ENCODE assay signal across 8 cellular contexts in the genomic region with DNA sequence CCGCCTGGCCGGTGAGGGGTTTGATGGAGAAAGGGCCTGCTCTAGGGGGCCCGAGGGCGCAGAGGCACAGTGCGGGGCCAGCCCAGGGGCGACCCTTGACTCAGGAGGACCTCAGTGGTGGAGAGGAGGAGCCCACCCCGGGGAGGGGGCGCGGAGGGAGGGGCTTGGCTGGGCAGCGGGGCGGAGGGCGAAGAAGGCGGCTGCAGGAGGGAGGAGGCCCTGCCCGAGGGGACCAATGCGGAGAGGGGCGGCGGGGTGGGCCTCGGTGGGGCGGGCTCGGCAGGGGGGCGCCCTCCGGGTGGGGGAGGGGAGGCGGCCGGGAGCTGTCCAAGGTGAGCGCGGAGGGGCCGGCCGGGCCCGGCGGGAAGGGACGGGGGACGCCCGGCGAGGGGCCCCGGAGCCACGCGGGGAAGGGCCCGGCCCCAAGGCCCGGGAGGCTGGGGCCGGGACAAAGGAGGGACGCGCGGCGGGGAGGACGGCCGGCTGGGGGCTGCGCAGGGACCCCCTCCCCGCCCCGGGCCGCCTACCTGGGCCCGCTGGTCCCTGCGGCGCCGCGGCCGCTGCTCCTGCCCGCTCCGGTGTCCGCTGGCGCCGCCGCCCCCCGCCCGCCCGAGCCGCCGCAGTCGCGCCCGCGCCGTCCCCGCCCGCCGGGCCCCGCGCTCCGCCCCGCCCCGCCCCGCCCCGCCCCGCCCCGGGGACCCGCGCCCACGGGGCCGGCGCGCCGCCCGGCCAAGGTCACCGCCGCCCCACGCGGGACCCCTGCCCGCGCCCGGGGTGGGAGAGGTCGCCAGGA. TPM values are rescaled to one million over a fixed set of nuclear protein-coding genes. Genes with fewer than 3 reads are reported as not detected.
DNase-seq lines count a peak whose midpoint lies in the region; ATAC-seq and TF ChIP-seq lines count a peak whose summit lies in the region.

Gene DIRAS1 (minus strand): TSS at position 596 of the 793 bp plus-strand sequence. CDS start 3,566 bp downstream, outside the sequence.

- DNase-seq in SK-N-SH (peak; percentile 91), astrocyte of the cerebellum (ENCODE audit: low read depth) (no peak), testis (no peak), RKO (ENCODE audit: low spot score) (no peak)

- TF ChIP-seq POLR2A in testis (IDR thresholded peaks at IDR 0.05): no peak

- intact Hi-C loops in testis (cut with DNase I; ENCODE audit: low total_unique reads): no loop called here

- no peaks in the 10 kb centered on the region for H3K79me2 ChIP-seq in SK-N-SH (ENCODE audit: insufficient read depth)

- 3% methylated on average over 23 of the region's 100 CpGs for WGBS in SK-N-SH (ENCODE audit: low lambda C conversion rate)
- 0 to 1% methylated on average over 9 to 57 of the region's 100 CpGs for WGBS in testis, 2 donors

- peak within 1 kb of the TSS in 1 of 2 experiments; percentile 67; a peak in 1 of 4 replicates for H3K27ac ChIP-seq in SK-N-SH (ENCODE audit: low read depth in 2 of 2, low read length in 1 of 2)
- H3K27ac ChIP-seq in iPS-20b (ENCODE audit: low read length): no peak within 1 kb of the TSS
- peak within 1 kb of the TSS; percentile 48 to 82 for H3K27ac ChIP-seq in testis

- POLR2A ChIA-PET in SK-N-SH (lab: Yijun Ruan, JAX): interaction anchor here (1.1 kb wide), 1 partner anchor 293 kb away, joined by 3 read pairs; the partner anchor contains the start of gene TIMM13

- no peaks in the 10 kb centered on the region for H3K27me3 ChIP-seq in SK-N-SH (ENCODE audit: insufficient read depth)
- H3K27me3 ChIP-seq in iPS-20b (ENCODE audit: insufficient read depth, low read length): peaks cover 22% of the 10 kb centered on the region
- no peaks in the 10 kb centered on the region for H3K27me3 ChIP-seq in testis

- TF ChIP-seq CTCF in SK-N-SH (IDR thresholded peaks at IDR 0.05) (no peak), astrocyte of the cerebellum (IDR thresholded peaks at IDR 0.05; ENCODE audit: low read depth, low read length, missing control alignments) (no peak), testis (IDR thresholded peaks at IDR 0.05) (no peak)

- no peaks in the 10 kb centered on the region for H4K20me1 ChIP-seq in SK-N-SH (ENCODE audit: insufficient read depth)

- in situ Hi-C loops in astrocyte of the cerebellum (cut with HindIII; ENCODE audit: low sequenced_read_pairs): no loop called here

- H3K4me3 ChIP-seq in SK-N-SH (ENCODE audit: low read depth in 2 of 2, low read length in 1 of 2) (peak within 1 kb of the TSS; percentile 61 to 69), astrocyte of the cerebellum (ENCODE audit: low read depth, low read length) (peak within 1 kb of the TSS; percentile 40), iPS-20b (ENCODE audit: low read length) (peak within 1 kb of the TSS; percentile 64), testis (peak within 1 kb of the TSS; percentile 42 to 65)

- no peak for TF ChIP-seq RAD21 in SK-N-SH (IDR thresholded peaks at IDR 0.05; ENCODE audit: low read length)

- H3K9me2 ChIP-seq in SK-N-SH: no peaks in the 10 kb centered on the region

- H3K4me2 ChIP-seq in SK-N-SH: peak within 1 kb of the TSS; percentile 85

- no peaks in the 10 kb centered on the region for H3F3A ChIP-seq in SK-N-SH (replicated peaks; ENCODE audit: insufficient read depth)

- H3K9me3 ChIP-seq in SK-N-SH (no peaks in the 10 kb centered on the region), iPS-20b (ENCODE audit: insufficient read depth, low read depth, low read length) (no peaks in the 10 kb centered on the region), testis (no peaks in the 10 kb centered on the region)

- no peak for TF ChIP-seq EP300 in SK-N-SH (IDR thresholded peaks at IDR 0.05; ENCODE audit: borderline replicate concordance in 1 of 2, low read depth in 1 of 2, low read length in 1 of 2)

- H3K4me1 ChIP-seq in SK-N-SH (ENCODE audit: control insufficient read depth in 1 of 2, insufficient read depth in 2 of 2, low read depth in 1 of 2, low read length in 1 of 2) (peaks cover 10 to 15% of the 10 kb centered on the region in 2 experiments; a peak in 3 of 4 replicates), iPS-20b (ENCODE audit: insufficient read depth, low read length) (no peaks in the 10 kb centered on the region), testis (peaks cover 36% of the 10 kb centered on the region)

- CTCF ChIA-PET in SK-N-SH (lab: Yijun Ruan, JAX): interaction anchor here (0.7 to 1.1 kb wide), 2 partner anchors 73 to 316 kb away, joined by 3 to 6 read pairs; no protein-coding TSS in a partner anchor

- H3K36me3 ChIP-seq in SK-N-SH (replicated peaks in 1 of 2; ENCODE audit: control insufficient read depth in 1 of 2, insufficient read depth in 2 of 2, low read length in 1 of 2) (no peaks in the 10 kb centered on the region), iPS-20b (ENCODE audit: insufficient read depth, low read depth, low read length) (no peaks in the 10 kb centered on the region), testis (ENCODE audit: low read depth, missing control alignments) (no peaks in the 10 kb centered on the region)

- no peak for ATAC-seq in SK-N-SH treated with all-trans-retinoic acid at 6 μM for 48 hours
- ATAC-seq in GM19328 (IDR thresholded peaks at IDR 0.05; ENCODE audit: unreplicated experiment): no peak
- ATAC-seq in HG03159 (IDR thresholded peaks at IDR 0.05; ENCODE audit: unreplicated experiment): no peak

- peak within 1 kb of the TSS; percentile 70; the same call in 1 of the 2 replicates for H2AFZ ChIP-seq in SK-N-SH (ENCODE audit: low read depth)

- H3K9ac ChIP-seq in SK-N-SH (peak within 1 kb of the TSS; percentile 39; the same call in 1 of the 2 replicates), iPS-20b (ENCODE audit: low read depth, low read length) (peak within 1 kb of the TSS; percentile 21; the same call in 1 of the 2 replicates)

TF ChIP-seq in SK-N-SH, 30 proteins besides CTCF, POLR2A, EP300 and RAD21:
- no peak for TF ChIP-seq GATA2 (CRISPR knock-in tag; IDR thresholded peaks at IDR 0.05)
- TF ChIP-seq CHD2 (IDR thresholded peaks at IDR 0.05; ENCODE audit: low read length, partially characterized antibody): no peak
- TF ChIP-seq, protein P1, sequence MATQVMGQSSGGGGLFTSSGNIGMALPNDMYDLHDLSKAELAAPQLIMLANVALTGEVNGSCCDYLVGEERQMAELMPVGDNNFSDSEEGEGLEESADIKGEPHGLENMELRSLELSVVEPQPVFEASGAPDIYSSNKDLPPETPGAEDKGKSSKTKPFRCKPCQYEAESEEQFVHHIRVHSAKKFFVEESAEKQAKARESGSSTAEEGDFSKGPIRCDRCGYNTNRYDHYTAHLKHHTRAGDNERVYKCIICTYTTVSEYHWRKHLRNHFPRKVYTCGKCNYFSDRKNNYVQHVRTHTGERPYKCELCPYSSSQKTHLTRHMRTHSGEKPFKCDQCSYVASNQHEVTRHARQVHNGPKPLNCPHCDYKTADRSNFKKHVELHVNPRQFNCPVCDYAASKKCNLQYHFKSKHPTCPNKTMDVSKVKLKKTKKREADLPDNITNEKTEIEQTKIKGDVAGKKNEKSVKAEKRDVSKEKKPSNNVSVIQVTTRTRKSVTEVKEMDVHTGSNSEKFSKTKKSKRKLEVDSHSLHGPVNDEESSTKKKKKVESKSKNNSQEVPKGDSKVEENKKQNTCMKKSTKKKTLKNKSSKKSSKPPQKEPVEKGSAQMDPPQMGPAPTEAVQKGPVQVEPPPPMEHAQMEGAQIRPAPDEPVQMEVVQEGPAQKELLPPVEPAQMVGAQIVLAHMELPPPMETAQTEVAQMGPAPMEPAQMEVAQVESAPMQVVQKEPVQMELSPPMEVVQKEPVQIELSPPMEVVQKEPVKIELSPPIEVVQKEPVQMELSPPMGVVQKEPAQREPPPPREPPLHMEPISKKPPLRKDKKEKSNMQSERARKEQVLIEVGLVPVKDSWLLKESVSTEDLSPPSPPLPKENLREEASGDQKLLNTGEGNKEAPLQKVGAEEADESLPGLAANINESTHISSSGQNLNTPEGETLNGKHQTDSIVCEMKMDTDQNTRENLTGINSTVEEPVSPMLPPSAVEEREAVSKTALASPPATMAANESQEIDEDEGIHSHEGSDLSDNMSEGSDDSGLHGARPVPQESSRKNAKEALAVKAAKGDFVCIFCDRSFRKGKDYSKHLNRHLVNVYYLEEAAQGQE (IDR thresholded peaks at IDR 0.05; ENCODE audit: low read depth, low read length): peak; percentile 90
TF ChIP-seq in SK-N-SH: peak in this region for 1.

TF ChIP-seq in SK-N-SH treated with all-trans-retinoic acid at 6 μM for 48 hours, 23 proteins besides CTCF, POLR2A, EP300 and RAD21 (continues in another document):
- TF ChIP-seq TOX (CRISPR knock-in tag; IDR thresholded peaks at IDR 0.05; ENCODE audit: borderline replicate concordance): no peak
- no peak for TF ChIP-seq GLIS3 (CRISPR knock-in tag; IDR thresholded peaks at IDR 0.05)
- no peak for TF ChIP-seq SNAI2 (CRISPR knock-in tag; IDR thresholded peaks at IDR 0.05)
- TF ChIP-seq, protein P2, sequence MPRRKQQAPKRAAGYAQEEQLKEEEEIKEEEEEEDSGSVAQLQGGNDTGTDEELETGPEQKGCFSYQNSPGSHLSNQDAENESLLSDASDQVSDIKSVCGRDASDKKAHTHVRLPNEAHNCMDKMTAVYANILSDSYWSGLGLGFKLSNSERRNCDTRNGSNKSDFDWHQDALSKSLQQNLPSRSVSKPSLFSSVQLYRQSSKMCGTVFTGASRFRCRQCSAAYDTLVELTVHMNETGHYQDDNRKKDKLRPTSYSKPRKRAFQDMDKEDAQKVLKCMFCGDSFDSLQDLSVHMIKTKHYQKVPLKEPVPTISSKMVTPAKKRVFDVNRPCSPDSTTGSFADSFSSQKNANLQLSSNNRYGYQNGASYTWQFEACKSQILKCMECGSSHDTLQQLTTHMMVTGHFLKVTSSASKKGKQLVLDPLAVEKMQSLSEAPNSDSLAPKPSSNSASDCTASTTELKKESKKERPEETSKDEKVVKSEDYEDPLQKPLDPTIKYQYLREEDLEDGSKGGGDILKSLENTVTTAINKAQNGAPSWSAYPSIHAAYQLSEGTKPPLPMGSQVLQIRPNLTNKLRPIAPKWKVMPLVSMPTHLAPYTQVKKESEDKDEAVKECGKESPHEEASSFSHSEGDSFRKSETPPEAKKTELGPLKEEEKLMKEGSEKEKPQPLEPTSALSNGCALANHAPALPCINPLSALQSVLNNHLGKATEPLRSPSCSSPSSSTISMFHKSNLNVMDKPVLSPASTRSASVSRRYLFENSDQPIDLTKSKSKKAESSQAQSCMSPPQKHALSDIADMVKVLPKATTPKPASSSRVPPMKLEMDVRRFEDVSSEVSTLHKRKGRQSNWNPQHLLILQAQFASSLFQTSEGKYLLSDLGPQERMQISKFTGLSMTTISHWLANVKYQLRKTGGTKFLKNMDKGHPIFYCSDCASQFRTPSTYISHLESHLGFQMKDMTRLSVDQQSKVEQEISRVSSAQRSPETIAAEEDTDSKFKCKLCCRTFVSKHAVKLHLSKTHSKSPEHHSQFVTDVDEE (CRISPR knock-in tag; IDR thresholded peaks at IDR 0.05): no peak
- TF ChIP-seq ESRRG (CRISPR knock-in tag; IDR thresholded peaks at IDR 0.05): no peak
- no peak for TF ChIP-seq CSDC2 (CRISPR knock-in tag; IDR thresholded peaks at IDR 0.05)
- no peak for TF ChIP-seq ZFP30 (CRISPR knock-in tag; IDR thresholded peaks at IDR 0.05)

RNA-seq across cellular contexts. Expression of gene DIRAS1, which starts in this region (rescaled TPM):
- 9.0 and 9.7 TPM in 2 replicates for polyA plus RNA-seq in SK-N-SH (2012; rRNA removed)
- 6.3 and 8.1 TPM in 2 replicates for polyA plus RNA-seq in SK-N-SH (2012; cell fraction: cytosol; rRNA removed)
- 7.4 and 9.0 TPM in 2 replicates for polyA plus RNA-seq in SK-N-SH (2012; cell fraction: nucleus; rRNA removed)
- 10 to 100 TPM; 22.5 to 33.1 TPM for total RNA-seq in testis
- polyA plus RNA-seq in testis (ENCODE audit: insufficient read depth, low read depth, low replicate concordance): 8.1 TPM
